ENCODE assay signal across 8 cellular contexts in the genomic region with DNA sequence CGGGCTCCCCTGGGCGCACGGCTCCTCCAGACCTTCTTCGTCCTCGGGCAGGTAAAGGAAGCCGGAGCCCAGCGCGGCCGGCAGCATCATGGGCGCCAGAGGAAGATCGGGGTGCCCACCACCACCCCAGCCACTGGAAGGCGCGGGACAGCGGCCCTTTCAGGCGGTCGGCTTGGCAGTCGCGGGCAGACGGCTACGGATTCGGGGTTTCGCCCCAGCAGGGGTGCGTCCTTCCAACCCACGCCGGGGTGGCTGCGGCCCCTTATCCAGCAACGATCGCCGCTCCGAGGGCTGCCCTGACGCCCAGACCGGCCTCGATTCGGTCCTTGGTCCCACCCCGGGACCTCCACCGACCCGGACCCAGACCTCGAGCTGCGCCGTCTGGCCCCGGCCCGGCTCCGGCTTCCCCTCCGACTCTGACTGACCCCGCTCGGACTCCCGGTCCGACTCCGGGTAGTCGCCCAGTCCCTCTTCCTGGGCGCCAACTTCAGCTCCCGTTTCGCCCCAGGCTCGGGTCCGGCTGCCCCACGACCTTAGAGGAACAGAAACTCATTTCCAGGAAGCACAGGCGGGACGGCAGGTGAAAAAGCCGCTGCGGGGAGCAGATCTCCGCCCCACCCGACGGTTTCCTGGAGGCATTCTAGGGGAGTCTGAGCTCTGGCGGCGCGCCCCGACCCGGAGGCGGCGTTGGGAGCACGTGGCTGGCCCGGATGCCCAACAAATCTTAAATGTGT. TPM values are rescaled to one million over a fixed set of nuclear protein-coding genes. Genes with fewer than 3 reads are reported as not detected.
DNase-seq lines count a peak whose midpoint lies in the region; ATAC-seq and TF ChIP-seq lines count a peak whose summit lies in the region.

No MANE protein-coding gene starts in this region.

- peak; percentile 46 for ATAC-seq in body of pancreas

- H3K4me1 ChIP-seq in body of pancreas: peaks cover 17% of the 10 kb centered on the region
- H3K4me1 ChIP-seq in tibial artery: peaks cover 0 to 11% (median 6%) of the 10 kb centered on the region in 4 donors

- H3K27me3 ChIP-seq in body of pancreas (peaks cover 0 to 8% of the 10 kb centered on the region in 2 donors), tibial artery (peaks cover 0 to 14% of the 10 kb centered on the region in 2 donors)

- H3K9me3 ChIP-seq in body of pancreas: no peaks in the 10 kb centered on the region
- no peaks in the 10 kb centered on the region for H3K9me3 ChIP-seq in tibial artery

- H3K36me3 ChIP-seq in body of pancreas (replicated peaks in 1 of 2; ENCODE audit: insufficient read depth in 1 of 2, low read depth in 2 of 2): no peaks in the 10 kb centered on the region
- H3K36me3 ChIP-seq in tibial artery: no peaks in the 10 kb centered on the region

- H3K4me3 ChIP-seq in body of pancreas (peak overlapping the region in 1 of 2 donors; percentile 24), tibial artery (peak overlapping the region; percentile 24 to 42)

- WGBS in body of pancreas, 2 donors: 0 to 11% methylated on average over 1 to 69 of the region's 72 CpGs

- TF ChIP-seq CTCF in body of pancreas (IDR thresholded peaks at IDR 0.05) (no peak), tibial artery (IDR thresholded peaks at IDR 0.05) (no peak)

- H3K27ac ChIP-seq in body of pancreas (no peak overlapping the region), tibial artery (no peak overlapping the region)

- DNase-seq in T-helper 2 cell: peak in 4 of 5 experiments; percentile 5 to 47 (median 24)
- peak in 3 of 4 donors; percentile 7 to 42 (median 24) for DNase-seq in body of pancreas
- peak; percentile 13 for DNase-seq in mucosa of gallbladder (ENCODE audit: low spot score)
- DNase-seq in tibial artery: no peak
- no peak for DNase-seq in cerebellar cortex (ENCODE audit: low spot score)
- no peak for DNase-seq in NCI-H446 treated with DMSO at 0.1 percent for 48 hours (lab: John Stamatoyannopoulos, UW)
- no peak for DNase-seq in T1000 (lab: John Stamatoyannopoulos, UW)
- no peak for DNase-seq in superior temporal gyrus (ENCODE audit: extremely low spot score)

- TF ChIP-seq POLR2A in body of pancreas (IDR thresholded peaks at IDR 0.05): no peak

- intact Hi-C loops in body of pancreas (cut with DNase I) (no loop called here), tibial artery (cut with DNase I; ENCODE audit: low total_unique reads) (no loop called here)

RNA-seq across cellular contexts. Expression of gene SSB, which starts 30.2 kb away (rescaled TPM):
- 10 to 100 TPM; 36.6 to 46.4 TPM for total RNA-seq in body of pancreas
- 67.9 TPM for total RNA-seq in mucosa of gallbladder

RNA-seq across cellular contexts. Expression of gene KLHL23, which starts 34.8 kb away (rescaled TPM):
- total RNA-seq in body of pancreas: 1 to 10 TPM; 3.6 to 5.4 TPM
- 15.9 TPM for total RNA-seq in mucosa of gallbladder

RNA-seq across cellular contexts. Expression of gene METTL5, which starts 56.3 kb away (rescaled TPM):
- total RNA-seq in body of pancreas (10 to 100 TPM; 12.5 to 28.3 TPM), mucosa of gallbladder (39.9 TPM)

RNA-seq across cellular contexts. Expression of gene UBR3, which starts 58.8 kb away (rescaled TPM):
- total RNA-seq in body of pancreas: 10 to 100 TPM; 30.1 to 52.1 TPM
- 39.0 TPM for total RNA-seq in mucosa of gallbladder

Comparison
In these comparisons a context has a peak if more than half of its experiments do, and no peak if none do; other contexts are left out.
1. DNase-seq: peak in T-helper 2 cell (4 of 5), body of pancreas (3 of 4) and mucosa of gallbladder (single experiment); none in tibial artery (0 of 2), cerebellar cortex (single experiment), NCI-H446 treated with DMSO at 0.1 percent for 48 hours (single experiment), T1000 (single experiment) and superior temporal gyrus (single experiment).